1 cellular context compared by ENCODE assay signal in the genomic region with DNA sequence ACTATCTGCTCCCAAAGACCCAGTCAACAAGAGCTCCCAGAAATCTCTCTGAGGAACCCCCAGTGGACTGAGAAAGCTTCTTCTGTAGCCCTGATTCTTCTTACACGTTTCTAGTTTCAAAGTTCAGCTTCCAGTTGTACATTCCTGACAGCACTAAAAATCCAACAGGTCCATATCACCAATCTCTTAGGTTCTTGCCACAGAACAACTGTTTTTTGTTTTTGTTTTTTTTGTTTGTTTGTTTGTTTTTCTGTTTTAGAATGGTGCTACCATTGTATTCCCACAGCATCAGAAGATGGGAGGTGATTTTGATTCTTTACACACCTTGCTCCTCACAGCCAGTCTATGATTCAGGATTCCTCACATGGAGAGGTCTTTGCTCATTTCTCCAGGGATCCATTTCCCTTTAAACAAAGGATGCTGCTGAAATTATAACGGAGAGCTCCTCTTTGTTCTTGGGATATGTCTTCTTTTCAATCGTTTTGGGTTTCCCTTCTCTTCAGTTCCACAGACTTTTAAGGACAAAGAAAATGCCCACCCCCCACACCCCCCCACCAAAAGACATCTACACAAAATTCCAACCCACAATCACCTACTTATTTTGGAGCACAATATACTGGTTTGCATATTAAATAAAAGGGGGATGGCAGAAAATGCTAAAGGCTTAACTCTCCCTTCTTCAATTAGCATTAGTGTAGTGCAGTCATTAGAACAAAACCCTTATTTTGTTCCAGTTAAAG.
TF ChIP-seq lines count a peak whose summit lies in the region.

No MANE protein-coding gene starts in this region.

TF ChIP-seq in HCT116, 20 proteins besides CTCF, POLR2A, EP300 and RAD21:
- no peak for TF ChIP-seq YY1 (IDR thresholded peaks at IDR 0.05; ENCODE audit: extremely low read depth, insufficient replicate concordance, low read depth, low read length)
- TF ChIP-seq, protein P1, sequence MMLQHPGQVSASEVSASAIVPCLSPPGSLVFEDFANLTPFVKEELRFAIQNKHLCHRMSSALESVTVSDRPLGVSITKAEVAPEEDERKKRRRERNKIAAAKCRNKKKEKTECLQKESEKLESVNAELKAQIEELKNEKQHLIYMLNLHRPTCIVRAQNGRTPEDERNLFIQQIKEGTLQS (IDR thresholded peaks at IDR 0.05): no peak
- TF ChIP-seq EZH2phosphoT487 (IDR thresholded peaks at IDR 0.05; ENCODE audit: borderline replicate concordance): no peak
- TF ChIP-seq, protein P2, sequence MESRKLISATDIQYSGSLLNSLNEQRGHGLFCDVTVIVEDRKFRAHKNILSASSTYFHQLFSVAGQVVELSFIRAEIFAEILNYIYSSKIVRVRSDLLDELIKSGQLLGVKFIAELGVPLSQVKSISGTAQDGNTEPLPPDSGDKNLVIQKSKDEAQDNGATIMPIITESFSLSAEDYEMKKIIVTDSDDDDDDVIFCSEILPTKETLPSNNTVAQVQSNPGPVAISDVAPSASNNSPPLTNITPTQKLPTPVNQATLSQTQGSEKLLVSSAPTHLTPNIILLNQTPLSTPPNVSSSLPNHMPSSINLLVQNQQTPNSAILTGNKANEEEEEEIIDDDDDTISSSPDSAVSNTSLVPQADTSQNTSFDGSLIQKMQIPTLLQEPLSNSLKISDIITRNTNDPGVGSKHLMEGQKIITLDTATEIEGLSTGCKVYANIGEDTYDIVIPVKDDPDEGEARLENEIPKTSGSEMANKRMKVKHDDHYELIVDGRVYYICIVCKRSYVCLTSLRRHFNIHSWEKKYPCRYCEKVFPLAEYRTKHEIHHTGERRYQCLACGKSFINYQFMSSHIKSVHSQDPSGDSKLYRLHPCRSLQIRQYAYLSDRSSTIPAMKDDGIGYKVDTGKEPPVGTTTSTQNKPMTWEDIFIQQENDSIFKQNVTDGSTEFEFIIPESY (IDR thresholded peaks at IDR 0.05; ENCODE audit: extremely low read depth, insufficient replicate concordance, low read length): no peak
- TF ChIP-seq SRF (IDR thresholded peaks at IDR 0.05; ENCODE audit: low read depth): no peak
- TF ChIP-seq SP1 (IDR thresholded peaks at IDR 0.05; ENCODE audit: low read depth): no peak
- TF ChIP-seq JUND (IDR thresholded peaks at IDR 0.05): no peak
- no peak for TF ChIP-seq CEBPB (IDR thresholded peaks at IDR 0.05; ENCODE audit: low read depth)
- TF ChIP-seq ZFX (IDR thresholded peaks at IDR 0.05): no peak
- TF ChIP-seq EZH2 (IDR thresholded peaks at IDR 0.05): no peak
- no peak for TF ChIP-seq EGR1 (IDR thresholded peaks at IDR 0.05; ENCODE audit: low read depth)
- no peak for TF ChIP-seq ELF1 (IDR thresholded peaks at IDR 0.05; ENCODE audit: borderline replicate concordance, low read depth)
